ENCODE assay signal across 8 cellular contexts in genomic region chr18:75210274-75211001, GRCh38. TPM values are rescaled to one million over a fixed set of nuclear protein-coding genes. Genes with fewer than 3 reads are reported as not detected.
DNase-seq lines count a peak whose midpoint lies in the region; ATAC-seq and TF ChIP-seq lines count a peak whose summit lies in the region.

TSS of gene TSHZ1 (plus strand) at chr18:75210797. CDS start at chr18:75211877, 1,080 bp downstream.

- CTCF ChIA-PET in activated CD8-positive, alpha-beta memory T cell treated with anti-CD3 and anti-CD28 coated beads for 36 hours (lab: Charles Lee), result interaction anchor here (0.6 kb wide), 1 partner anchor 872 kb away, joined by 4 read pairs; no protein-coding TSS in a partner anchor

- H3K9me3 ChIP-seq in right cardiac atrium (ENCODE audit: control insufficient read depth, low read length), result no peaks in the 10 kb centered on the region
- no peaks in the 10 kb centered on the region for H3K9me3 ChIP-seq in prostate gland

- H3K27ac ChIP-seq in right cardiac atrium (ENCODE audit: low read length) (peak within 1 kb of the TSS; percentile 98), prostate gland (peak within 1 kb of the TSS; percentile 95 to 97)

- DNase-seq in activated CD8-positive, alpha-beta memory T cell treated with anti-CD3 and anti-CD28 coated beads for 24 hours, result no peak
- DNase-seq in NCI-H1436 treated with DMSO at 0.1 percent for 48 hours (lab: John Stamatoyannopoulos, UW) (peak; percentile 88), SW 1271 (lab: John Stamatoyannopoulos, UW) (peak; percentile 27 to 77), astrocyte of the spinal cord (ENCODE audit: low read depth, low spot score) (peak; percentile 86), right cardiac atrium (no peak), prostate gland (ENCODE audit: low spot score) (peak; percentile 86)

- TF ChIP-seq CTCF in astrocyte of the spinal cord (IDR thresholded peaks at IDR 0.05; ENCODE audit: low read depth, low read length), result no peak
- no peak for TF ChIP-seq CTCF in prostate gland (IDR thresholded peaks at IDR 0.05)

- WGBS in right cardiac atrium, result 2% methylated on average over 15 of the region's 15 CpGs
- WGBS in prostate gland, result 2% methylated on average over 15 of the region's 15 CpGs

- in situ Hi-C loops in astrocyte of the spinal cord (cut with HindIII; ENCODE audit: low sequenced_read_pairs), result no loop called here

- intact Hi-C loops in right cardiac atrium (cut with DNase I), result no loop called here
- intact Hi-C loops in prostate gland (cut with DNase I), result loop anchor here (5.0 kb wide), 1 partner anchor 52 kb away; no protein-coding TSS in a partner anchor

- H3K4me1 ChIP-seq in right cardiac atrium (ENCODE audit: control insufficient read depth, insufficient read depth, low read length) (no peaks in the 10 kb centered on the region), prostate gland (replicated peaks) (peaks cover 4% of the 10 kb centered on the region)

- POLR2A ChIA-PET in activated CD8-positive, alpha-beta memory T cell treated with anti-CD3 and anti-CD28 coated beads for 36 hours (lab: Charles Lee), result interaction anchor here (0.6 to 0.8 kb wide), 6 partner anchors 11 to 614 kb away, joined by 3 to 13 read pairs (median 4); no protein-coding TSS in a partner anchor

- ATAC-seq in HG02884 (IDR thresholded peaks at IDR 0.05; ENCODE audit: unreplicated experiment) (peak; percentile 30), right cardiac atrium (peak; percentile 58 to 69)

- H3K4me3 ChIP-seq in astrocyte of the spinal cord (ENCODE audit: low read depth, low read length) (peak within 1 kb of the TSS; percentile 90), right cardiac atrium (ENCODE audit: low read length) (peak within 1 kb of the TSS; percentile 100), prostate gland (peak within 1 kb of the TSS; percentile 92 to 97)

- TF ChIP-seq POLR2A in prostate gland (IDR thresholded peaks at IDR 0.05), result peak; percentile 89

- no peaks in the 10 kb centered on the region for H3K36me3 ChIP-seq in prostate gland

- no peaks in the 10 kb centered on the region for H3K27me3 ChIP-seq in right cardiac atrium (ENCODE audit: control insufficient read depth, insufficient read depth)
- H3K27me3 ChIP-seq in prostate gland (replicated peaks; ENCODE audit: insufficient read depth), result no peaks in the 10 kb centered on the region

RNA-seq across cellular contexts. Expression of gene TSHZ1, which starts in this region (rescaled TPM):
- 10 to 100 TPM; 14.8 to 15.0 TPM for total RNA-seq in activated CD8-positive, alpha-beta memory T cell treated with anti-CD3 and anti-CD28 coated beads for 36 hours
- total RNA-seq in right cardiac atrium (10 to 100 TPM; 13.3 to 24.7 (median 20.4) TPM), prostate gland (10 to 100 TPM; 18.2 to 48.6 TPM)
- polyA plus RNA-seq in right cardiac atrium, result 12.7 TPM

Comparison
In these comparisons a context has a peak if more than half of its experiments do, and no peak if none do; other contexts are left out.
1. DNase-seq: peak in NCI-H1436 treated with DMSO at 0.1 percent for 48 hours (single experiment), SW 1271 (2 of 2), astrocyte of the spinal cord (single experiment) and prostate gland (single experiment); none in activated CD8-positive, alpha-beta memory T cell treated with anti-CD3 and anti-CD28 coated beads for 24 hours (single experiment) and right cardiac atrium (0 of 3).
2. Peak in every context shown above with its lines, with median percentiles within 50 percentile points of each other: H3K4me3 ChIP-seq.